In genomic region chr18:28013064-28013463, GRCh38 we compare ENCODE assay signal across 13 cellular contexts.
DNase-seq lines count a peak whose midpoint lies in the region; ATAC-seq and TF ChIP-seq lines count a peak whose summit lies in the region.
"Had no signal": no experiment of that assay in that cellular context is flagged by ENCODE, and none has a peak within 500 bp of the region (broad histone marks: within the 10 kb centered on the region; RNA-seq: fewer than 3 reads in every experiment).

No MANE protein-coding gene starts in this region.

- DNase-seq in heart right ventricle (no peak), Right ventricle myocardium inferior (ENCODE audit: missing footprints) (no peak), RWPE1 (ENCODE audit: low spot score) (no peak), fibroblast of villous mesenchyme (ENCODE audit: low read depth) (peak; percentile 48), type B pancreatic cell (ENCODE audit: extremely low spot score, unreplicated experiment) (no peak), natural killer cell (no peak), occipital lobe (lab: John Stamatoyannopoulos, UW) (no peak), mucosa of descending colon (no peak)
- DNase-seq: CD4-positive, alpha-beta T cell; effector CD8-positive, alpha-beta T cell; left colon; NCI-H774 had no signal

- H3K4me1 ChIP-seq in heart right ventricle: peaks cover 0 to 25% (median 0%) of the 10 kb centered on the region in 9 donors
- H3K4me1 ChIP-seq in mucosa of descending colon (ENCODE audit: low read depth): no peaks in the 10 kb centered on the region

- peaks cover 4% of the 10 kb centered on the region for H3K4me1 Mint-ChIP-seq in type B pancreatic cell (ENCODE audit: unreplicated experiment)
- H3K4me1 Mint-ChIP-seq in natural killer cell: no peaks in the 10 kb centered on the region

- H3K27ac ChIP-seq in heart right ventricle (no peak overlapping the region), RWPE1 (no peak overlapping the region)

- no peak overlapping the region for H3K4me3 ChIP-seq in heart right ventricle
- no peak overlapping the region for H3K4me3 ChIP-seq in fibroblast of villous mesenchyme (ENCODE audit: low read depth, low read length)
- H3K4me3 ChIP-seq in mucosa of descending colon: no peak overlapping the region

- CTCF ChIA-PET in RWPE1 (lab: Yijun Ruan, JAX): no interaction called here

- H3K36me3 Mint-ChIP-seq in type B pancreatic cell (peaks cover 3% of the 10 kb centered on the region), natural killer cell (no peaks in the 10 kb centered on the region)

- H3K27me3 ChIP-seq in heart right ventricle: no peaks in the 10 kb centered on the region

- 78 to 84% methylated on average over 1 of the region's 1 CpG for WGBS in heart right ventricle, 2 donors

- TF ChIP-seq CTCF in heart right ventricle (IDR thresholded peaks at IDR 0.05) (peak in 7 of 9 donors; percentile 20 to 41 (median 36)), RWPE1 (conservative IDR thresholded peaks at IDR 0.05; ENCODE audit: low read depth) (peak; percentile 39), fibroblast of villous mesenchyme (IDR thresholded peaks at IDR 0.05; ENCODE audit: insufficient read depth, low read depth, low read length) (peak; percentile 49), type B pancreatic cell (conservative IDR thresholded peaks at IDR 0.05) (peak; percentile 70), natural killer cell (IDR thresholded peaks at IDR 0.05) (no peak), mucosa of descending colon (IDR thresholded peaks at IDR 0.05) (no peak)

- no peaks in the 10 kb centered on the region for H3K9me3 Mint-ChIP-seq in type B pancreatic cell
- H3K9me3 Mint-ChIP-seq in natural killer cell: peaks cover 6% of the 10 kb centered on the region in 2 donors

- H3K27me3 Mint-ChIP-seq in type B pancreatic cell (no peaks in the 10 kb centered on the region), natural killer cell (ENCODE audit: low read depth in 2 of 2) (no peaks in the 10 kb centered on the region)
- H3K27me3 Mint-ChIP-seq: CD4-positive, alpha-beta T cell had no signal

- H3K9me3 ChIP-seq in heart right ventricle (no peaks in the 10 kb centered on the region), mucosa of descending colon (no peaks in the 10 kb centered on the region)

- H3K4me3 Mint-ChIP-seq in type B pancreatic cell (no peak overlapping the region), natural killer cell (no peak overlapping the region)
- H3K4me3 Mint-ChIP-seq: CD4-positive, alpha-beta T cell had no signal

- intact Hi-C loops in heart right ventricle (cut with DNase I): loop anchor here in 3 of 10 donors (10.0 kb wide), 3 partner anchors 82 to 152 kb away; no protein-coding TSS in a partner anchor
- intact Hi-C loops in Right ventricle myocardium inferior (cut with DNase I): loop anchor here (5.0 to 10.0 kb wide), 2 partner anchors 72 to 164 kb away; partner anchors contain the start of gene CDH2
- intact Hi-C loops in natural killer cell (cut with micrococcal nuclease): no loop called here
- intact Hi-C loops in mucosa of descending colon (cut with DNase I, micrococcal nuclease): no loop called here

- ATAC-seq in heart right ventricle (no peak), Right ventricle myocardium inferior (no peak), natural killer cell (no peak), mucosa of descending colon (no peak)
- ATAC-seq: left colon had no signal

- POLR2A ChIA-PET in RWPE1 (lab: Yijun Ruan, JAX; ENCODE audit: low non-redundant PET): no interaction called here

- H3K27ac Mint-ChIP-seq in type B pancreatic cell (no peak overlapping the region), natural killer cell (no peak overlapping the region)
- H3K27ac Mint-ChIP-seq: activated T-helper 2 cell treated with anti-CD3 and anti-CD28 coated beads, Interferon-gamma antibody, Interleukin-2, Interleukin-4, amounts not matched to agents 10 μg/mL and 5 μg/mL and 100 μg/mL, durations not matched to agents 14 hours and 24 hours and 36 hours; CD4-positive, alpha-beta T cell had no signal

- H3K36me3 ChIP-seq in heart right ventricle (peaks cover 0 to 23% (median 0%) of the 10 kb centered on the region in 9 donors), mucosa of descending colon (ENCODE audit: low read depth) (no peaks in the 10 kb centered on the region)

Comparison
In these comparisons a context has a peak if more than half of its experiments do, and no peak if none do; other contexts are left out.
1. CTCF ChIP-seq: peak in heart right ventricle (7 of 9), RWPE1 (single experiment), fibroblast of villous mesenchyme (single experiment) and type B pancreatic cell (single experiment); none in natural killer cell (single experiment) and mucosa of descending colon (single experiment).